19 cellular contexts compared by ENCODE assay signal in the genomic region with DNA sequence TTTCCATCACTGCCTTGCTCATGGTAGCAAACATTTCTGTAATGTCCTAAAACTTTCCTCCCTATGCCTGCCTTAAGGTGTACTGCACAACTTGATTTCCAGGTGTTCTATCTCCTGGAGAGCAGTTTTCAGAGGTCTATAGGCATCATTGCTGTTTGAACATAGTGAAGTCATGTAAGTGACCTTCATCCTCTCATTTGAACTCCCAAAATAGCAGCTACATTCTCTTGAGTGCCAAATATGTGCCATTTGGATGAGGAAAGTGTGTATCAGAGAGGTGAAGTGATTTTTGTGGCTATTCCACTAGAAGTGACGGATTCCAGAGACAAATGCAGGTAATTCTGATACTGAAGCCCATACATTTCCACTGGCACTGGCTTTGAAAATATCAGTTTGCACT. TPM values are rescaled to one million over a fixed set of nuclear protein-coding genes. Genes with fewer than 3 reads are reported as not detected.
A peak's percentile ranks its signal among the peaks of the same experiment; 100 is the strongest.
DNase-seq lines count a peak whose midpoint lies in the region; ATAC-seq and TF ChIP-seq lines count a peak whose summit lies in the region.
"Had no signal": no experiment of that assay in that cellular context is flagged by ENCODE, and none has a peak within 500 bp of the region (broad histone marks: within the 10 kb centered on the region; RNA-seq: fewer than 3 reads in every experiment).

No MANE protein-coding gene starts in this region.

- peaks cover 0 to 2% (median 0%) of the 10 kb centered on the region in 3 donors for H3K27me3 Mint-ChIP-seq in immature natural killer cell (ENCODE audit: low read depth in 3 of 3)

- in situ Hi-C loops in G401 (cut with HindIII; ENCODE audit: low sequenced_read_pairs) = no loop called here

- H3K4me1 ChIP-seq in heart right ventricle (peaks cover 4 to 47% (median 19%) of the 10 kb centered on the region in 9 donors), right cardiac atrium (ENCODE audit: control insufficient read depth, insufficient read depth, low read length) (peaks cover 2% of the 10 kb centered on the region)
- H3K4me1 ChIP-seq: BLaER1 had no signal

- H3K9me3 ChIP-seq in heart right ventricle (no peaks in the 10 kb centered on the region), right cardiac atrium (ENCODE audit: control insufficient read depth, low read length) (no peaks in the 10 kb centered on the region)
- H3K9me3 ChIP-seq: BLaER1 had no signal

- no peak overlapping the region for H3K4me3 Mint-ChIP-seq in immature natural killer cell
- H3K4me3 Mint-ChIP-seq: CD14-positive monocyte; CD4-positive, alpha-beta memory T cell; HFFc6 had no signal

- no peak overlapping the region for H3K27ac Mint-ChIP-seq in immature natural killer cell
- H3K27ac Mint-ChIP-seq: CD14-positive monocyte; CD4-positive, alpha-beta memory T cell; HFFc6 had no signal

- TF ChIP-seq CTCF in heart right ventricle (IDR thresholded peaks at IDR 0.05) = no peak

- no peaks in the 10 kb centered on the region for H3K36me3 Mint-ChIP-seq in immature natural killer cell
- H3K36me3 Mint-ChIP-seq: CD14-positive monocyte; CD4-positive, alpha-beta memory T cell had no signal

- no peaks in the 10 kb centered on the region for H3K4me1 Mint-ChIP-seq in immature natural killer cell

- WGBS in heart right ventricle, 2 donors = 50 to 59% methylated on average over 1 of the region's 1 CpG
- 65% methylated on average over 1 of the region's 1 CpG for WGBS in right cardiac atrium

- H3K27ac ChIP-seq in heart right ventricle (peak overlapping the region; percentile 31 to 87 (median 75)), right cardiac atrium (ENCODE audit: low read length) (peak overlapping the region; percentile 74)
- H3K27ac ChIP-seq: BLaER1 had no signal

- H3K36me3 ChIP-seq in heart right ventricle = no peaks in the 10 kb centered on the region
- H3K36me3 ChIP-seq: BLaER1 had no signal

- peak overlapping the region in 1 of 10 donors; percentile 11 for H3K4me3 ChIP-seq in heart right ventricle
- H3K4me3 ChIP-seq in right cardiac atrium (ENCODE audit: low read length) = no peak overlapping the region
- H3K4me3 ChIP-seq: BLaER1 had no signal

- no peaks in the 10 kb centered on the region for H3K9me3 Mint-ChIP-seq in immature natural killer cell
- H3K9me3 Mint-ChIP-seq: CD14-positive monocyte; CD4-positive, alpha-beta memory T cell; HFFc6 had no signal

- ATAC-seq in heart right ventricle (peak in 6 of 8 donors; percentile 49 to 75 (median 64)), right cardiac atrium (peak in 1 of 2 donors; percentile 41)
- ATAC-seq: HCT116 had no signal

- H3K27me3 ChIP-seq in heart right ventricle (no peaks in the 10 kb centered on the region), right cardiac atrium (ENCODE audit: control insufficient read depth, insufficient read depth) (no peaks in the 10 kb centered on the region)
- H3K27me3 ChIP-seq: BLaER1 had no signal

- intact Hi-C loops in heart right ventricle (cut with DNase I) = loop anchor here in 5 of 10 donors (5.0 to 10.0 kb wide), 5 partner anchors 66 to 88 kb away; no protein-coding TSS in a partner anchor
- intact Hi-C loops in right cardiac atrium (cut with DNase I) = no loop called here

- peak; percentile 28 for DNase-seq in G401 (ENCODE audit: low spot score)
- DNase-seq in cerebellar cortex (ENCODE audit: low spot score) = peak; percentile 19
- no peak for DNase-seq in heart right ventricle
- DNase-seq in right cardiac atrium = no peak
- no peak for DNase-seq in immature natural killer cell
- no peak for DNase-seq in NCI-H82 treated with DMSO at 0.1 percent for 48 hours (lab: John Stamatoyannopoulos, UW; ENCODE audit: unreplicated experiment)
- DNase-seq in LoVo (ENCODE audit: low spot score) = no peak
- DNase-seq in NCI-H1092 treated with DMSO at 0.1 percent for 48 hours (lab: John Stamatoyannopoulos, UW) = no peak
- DNase-seq: 8988T; CD4-positive, alpha-beta memory T cell; DMS153; DMS79; GF-D8; GOT3; H7; HFFc6 had no signal

RNA-seq across cellular contexts. Expression of a gene that starts 3.4 kb away (rescaled TPM):
- total RNA-seq in G401 (2014; rRNA removed; shearing (Covaris generic)) = not detected in 2 replicates
- total RNA-seq in heart right ventricle (10 to 100 TPM; 22.5 to 45.5 (median 33.9) TPM), right cardiac atrium (10 to 100 TPM in 2 of 4 donors, 1 to 10 TPM in 2; 5.5 to 18.0 (median 10.0) TPM)
- polyA plus RNA-seq in heart right ventricle (10 to 100 TPM in 1 of 2 donors, 1 to 10 TPM in 1; 4.9 to 20.9 TPM), right cardiac atrium (12.0 TPM), immature natural killer cell (not detected)
- total RNA-seq: CD4-positive, alpha-beta memory T cell had no signal
- polyA plus RNA-seq: CD14-positive monocyte; CD4-positive, alpha-beta memory T cell had no signal

Comparison
In these comparisons a context has a peak if more than half of its experiments do, and no peak if none do; other contexts are left out.
1. DNase-seq: peak in G401 (single experiment) and cerebellar cortex (single experiment); none in heart right ventricle (0 of 2), right cardiac atrium (0 of 3), immature natural killer cell (0 of 3), NCI-H82 treated with DMSO at 0.1 percent for 48 hours (single experiment), LoVo (single experiment) and NCI-H1092 treated with DMSO at 0.1 percent for 48 hours (single experiment).